In the genomic region with DNA sequence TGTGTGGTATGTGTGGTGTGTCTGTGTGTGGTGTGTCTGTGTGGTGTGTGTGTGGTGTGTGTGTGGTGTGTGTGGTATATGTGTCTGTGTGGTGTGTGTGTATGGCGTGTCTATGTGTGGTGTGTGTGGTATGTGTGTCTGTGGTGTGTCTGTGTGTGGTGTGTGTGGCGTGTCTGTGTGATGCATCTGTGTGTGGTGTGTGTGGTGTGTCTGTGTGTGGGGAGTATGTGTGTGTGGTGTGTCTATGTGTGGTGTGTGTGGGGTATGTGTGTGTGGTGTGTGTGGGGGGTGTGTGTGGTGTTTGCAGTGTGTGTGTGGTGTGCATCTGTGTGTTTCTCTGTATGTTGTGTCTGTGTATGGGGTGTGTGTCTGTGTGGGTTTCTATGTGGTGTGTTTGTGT, we compare ENCODE assay signal across 2 cellular contexts.
TF ChIP-seq lines count a peak whose summit lies in the region.

No MANE protein-coding gene starts in this region.

TF ChIP-seq in HepG2, 621 proteins besides CTCF, POLR2A, EP300 and RAD21:
- TF ChIP-seq ELF1 (CRISPR knock-in tag; IDR thresholded peaks at IDR 0.05) = no peak
- TF ChIP-seq, protein P1, sequence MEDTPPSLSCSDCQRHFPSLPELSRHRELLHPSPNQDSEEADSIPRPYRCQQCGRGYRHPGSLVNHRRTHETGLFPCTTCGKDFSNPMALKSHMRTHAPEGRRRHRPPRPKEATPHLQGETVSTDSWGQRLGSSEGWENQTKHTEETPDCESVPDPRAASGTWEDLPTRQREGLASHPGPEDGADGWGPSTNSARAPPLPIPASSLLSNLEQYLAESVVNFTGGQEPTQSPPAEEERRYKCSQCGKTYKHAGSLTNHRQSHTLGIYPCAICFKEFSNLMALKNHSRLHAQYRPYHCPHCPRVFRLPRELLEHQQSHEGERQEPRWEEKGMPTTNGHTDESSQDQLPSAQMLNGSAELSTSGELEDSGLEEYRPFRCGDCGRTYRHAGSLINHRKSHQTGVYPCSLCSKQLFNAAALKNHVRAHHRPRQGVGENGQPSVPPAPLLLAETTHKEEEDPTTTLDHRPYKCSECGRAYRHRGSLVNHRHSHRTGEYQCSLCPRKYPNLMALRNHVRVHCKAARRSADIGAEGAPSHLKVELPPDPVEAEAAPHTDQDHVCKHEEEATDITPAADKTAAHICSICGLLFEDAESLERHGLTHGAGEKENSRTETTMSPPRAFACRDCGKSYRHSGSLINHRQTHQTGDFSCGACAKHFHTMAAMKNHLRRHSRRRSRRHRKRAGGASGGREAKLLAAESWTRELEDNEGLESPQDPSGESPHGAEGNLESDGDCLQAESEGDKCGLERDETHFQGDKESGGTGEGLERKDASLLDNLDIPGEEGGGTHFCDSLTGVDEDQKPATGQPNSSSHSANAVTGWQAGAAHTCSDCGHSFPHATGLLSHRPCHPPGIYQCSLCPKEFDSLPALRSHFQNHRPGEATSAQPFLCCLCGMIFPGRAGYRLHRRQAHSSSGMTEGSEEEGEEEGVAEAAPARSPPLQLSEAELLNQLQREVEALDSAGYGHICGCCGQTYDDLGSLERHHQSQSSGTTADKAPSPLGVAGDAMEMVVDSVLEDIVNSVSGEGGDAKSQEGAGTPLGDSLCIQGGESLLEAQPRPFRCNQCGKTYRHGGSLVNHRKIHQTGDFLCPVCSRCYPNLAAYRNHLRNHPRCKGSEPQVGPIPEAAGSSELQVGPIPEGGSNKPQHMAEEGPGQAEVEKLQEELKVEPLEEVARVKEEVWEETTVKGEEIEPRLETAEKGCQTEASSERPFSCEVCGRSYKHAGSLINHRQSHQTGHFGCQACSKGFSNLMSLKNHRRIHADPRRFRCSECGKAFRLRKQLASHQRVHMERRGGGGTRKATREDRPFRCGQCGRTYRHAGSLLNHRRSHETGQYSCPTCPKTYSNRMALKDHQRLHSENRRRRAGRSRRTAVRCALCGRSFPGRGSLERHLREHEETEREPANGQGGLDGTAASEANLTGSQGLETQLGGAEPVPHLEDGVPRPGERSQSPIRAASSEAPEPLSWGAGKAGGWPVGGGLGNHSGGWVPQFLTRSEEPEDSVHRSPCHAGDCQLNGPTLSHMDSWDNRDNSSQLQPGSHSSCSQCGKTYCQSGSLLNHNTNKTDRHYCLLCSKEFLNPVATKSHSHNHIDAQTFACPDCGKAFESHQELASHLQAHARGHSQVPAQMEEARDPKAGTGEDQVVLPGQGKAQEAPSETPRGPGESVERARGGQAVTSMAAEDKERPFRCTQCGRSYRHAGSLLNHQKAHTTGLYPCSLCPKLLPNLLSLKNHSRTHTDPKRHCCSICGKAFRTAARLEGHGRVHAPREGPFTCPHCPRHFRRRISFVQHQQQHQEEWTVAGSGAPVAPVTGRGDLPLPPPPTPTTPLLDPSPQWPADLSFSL (CRISPR knock-in tag; IDR thresholded peaks at IDR 0.05) = peak; percentile 33; the same call in 1 of the 2 replicates

TF ChIP-seq in IMR-90, 13 proteins besides CTCF, POLR2A, EP300 and RAD21:
- no peak for TF ChIP-seq MAFK (IDR thresholded peaks at IDR 0.05; ENCODE audit: low read depth, low read length)
- TF ChIP-seq MXI1 (IDR thresholded peaks at IDR 0.05; ENCODE audit: borderline replicate concordance, low read depth, low read length) = no peak
- TF ChIP-seq SMC3 (IDR thresholded peaks at IDR 0.05; ENCODE audit: low read depth, low read length) = no peak
- no peak for TF ChIP-seq RFX5 (IDR thresholded peaks at IDR 0.05; ENCODE audit: low read depth, low read length)
- TF ChIP-seq ELK1 (IDR thresholded peaks at IDR 0.05; ENCODE audit: borderline replicate concordance, low read depth, low read length) = no peak
- no peak for TF ChIP-seq BHLHE40 (IDR thresholded peaks at IDR 0.05; ENCODE audit: low read depth, low read length)
- TF ChIP-seq CEBPB (IDR thresholded peaks at IDR 0.05; ENCODE audit: low read depth, low read length) = no peak
- no peak for TF ChIP-seq USF2 (IDR thresholded peaks at IDR 0.05; ENCODE audit: low read depth, low read length)
- no peak for TF ChIP-seq FOS (IDR thresholded peaks at IDR 0.05; ENCODE audit: low read depth, low read length)
- no peak for TF ChIP-seq NFE2L2 (IDR thresholded peaks at IDR 0.05; ENCODE audit: low read depth, low read length)
- no peak for TF ChIP-seq MAZ (IDR thresholded peaks at IDR 0.05; ENCODE audit: borderline replicate concordance, low read depth, low read length)
- TF ChIP-seq CHD1 (IDR thresholded peaks at IDR 0.05; ENCODE audit: low read depth, low read length) = no peak
- no peak for TF ChIP-seq RCOR1 (IDR thresholded peaks at IDR 0.05; ENCODE audit: insufficient replicate concordance, low read length)
